In genomic region chr16:52467753-52468152, GRCh38 we compare ENCODE assay signal across 16 cellular contexts.
DNase-seq lines count a peak whose midpoint lies in the region; ATAC-seq and TF ChIP-seq lines count a peak whose summit lies in the region.
"Had no signal": no experiment of that assay in that cellular context is flagged by ENCODE, and none has a peak within 500 bp of the region (broad histone marks: within the 10 kb centered on the region; RNA-seq: fewer than 3 reads in every experiment).

No MANE protein-coding gene starts in this region.

- H4K5ac ChIP-seq in H9 (ENCODE audit: insufficient read length, low read depth, low read length): no peak overlapping the region

- H2BK5ac ChIP-seq in H9 (ENCODE audit: insufficient read length, low read length): no peak overlapping the region

- peaks cover 11 to 28% (median 18%) of the 10 kb centered on the region in 3 experiments for H3K36me3 Mint-ChIP-seq in H9 (ENCODE audit: insufficient read depth in 1 of 3, low read depth in 3 of 3)
- H3K36me3 Mint-ChIP-seq: CD4-positive, CD25-positive, alpha-beta regulatory T cell; CD8-positive, alpha-beta memory T cell; IgD-negative memory B cell had no signal

- H3K27me3 ChIP-seq in H9 (ENCODE audit: insufficient read depth, low read length) (no peaks in the 10 kb centered on the region), SJCRH30 (no peaks in the 10 kb centered on the region)
- H3K27me3 ChIP-seq: BE2C had no signal

- H3K27me3 Mint-ChIP-seq in H9 (ENCODE audit: low read depth): no peaks in the 10 kb centered on the region
- H3K27me3 Mint-ChIP-seq: CD4-positive, CD25-positive, alpha-beta regulatory T cell; CD8-positive, alpha-beta memory T cell; IgD-negative memory B cell had no signal

- H3T11ph ChIP-seq in H9 (ENCODE audit: low read length): no peak overlapping the region

- H4K91ac ChIP-seq in H9 (ENCODE audit: insufficient read length, low read depth, low read length): no peak overlapping the region

- no CpG with 5 or more reads among the region's 1 CpG for WGBS in H9 (ENCODE audit: extremely low coverage, insufficient read length, low lambda C conversion rate)

- peaks cover 3% of the 10 kb centered on the region for H3K79me1 ChIP-seq in H9 (ENCODE audit: insufficient read depth, low read depth, low read length, poor library complexity, severe bottlenecking)

- no peaks in the 10 kb centered on the region for H3K9me3 Mint-ChIP-seq in H9

- no peak overlapping the region for H2AFZ ChIP-seq in H9 (ENCODE audit: low read length)
- H2AFZ ChIP-seq: GM23248 had no signal

- no peaks in the 10 kb centered on the region for H4K20me1 ChIP-seq in H9 (ENCODE audit: control insufficient read depth, insufficient read depth, insufficient read length)

- no peak overlapping the region for H3K4me3 ChIP-seq in SJCRH30
- H3K4me3 ChIP-seq: GM23248 had no signal

- H3K27ac ChIP-seq in H9 (ENCODE audit: insufficient read length, low read depth, low read length) (no peak overlapping the region), SJCRH30 (peak overlapping the region; percentile 90)
- H3K27ac ChIP-seq: GM23248 had no signal

- H3K9ac ChIP-seq in H9 (ENCODE audit: extremely low read depth, insufficient read length, low read length): no peak overlapping the region
- H3K9ac ChIP-seq: GM23248 had no signal

- no peak overlapping the region for H3K4me2 ChIP-seq in H9 (ENCODE audit: insufficient read depth, insufficient read length, low read length)

- H3K4ac ChIP-seq in H9 (ENCODE audit: low read depth, low read length): no peak overlapping the region

- H3K4me1 ChIP-seq in H9 (ENCODE audit: insufficient read depth, low read length) (peaks cover 3% of the 10 kb centered on the region; the same call in 1 of the 2 replicates), SJCRH30 (peaks cover 56% of the 10 kb centered on the region)

- H3K79me2 ChIP-seq in H9 (ENCODE audit: insufficient read depth, low read length): no peaks in the 10 kb centered on the region; the same call in 1 of the 2 replicates

- no peak overlapping the region for H2BK120ac ChIP-seq in H9 (ENCODE audit: low read depth, low read length, poor library complexity, severe bottlenecking)

- H3K23me2 ChIP-seq in H9 (ENCODE audit: insufficient read length, low read depth, low read length, poor library complexity, severe bottlenecking): no peaks in the 10 kb centered on the region

- H3K36me3 ChIP-seq in SJCRH30: no peaks in the 10 kb centered on the region
- H3K36me3 ChIP-seq: BE2C had no signal

- no peak overlapping the region for H3K56ac ChIP-seq in H9 (ENCODE audit: insufficient read length, low read depth, low read length)

- TF ChIP-seq CTCF in H9 (conservative IDR thresholded peaks at IDR 0.05): no peak

- no peak overlapping the region for H3K14ac ChIP-seq in H9 (ENCODE audit: insufficient read depth, low read length)

- ATAC-seq in GM21737 (IDR thresholded peaks at IDR 0.05; ENCODE audit: unreplicated experiment) (no peak), left colon (no peak)

- no peak overlapping the region for H2BK20ac ChIP-seq in H9 (ENCODE audit: low read depth, low read length, poor library complexity, severe bottlenecking)

- H2BK12ac ChIP-seq in H9 (ENCODE audit: insufficient read length, low read depth, low read length): no peak overlapping the region

- no peaks in the 10 kb centered on the region for H3K9me3 ChIP-seq in H9 (ENCODE audit: control insufficient read depth, low read depth, low read length)
- no peaks in the 10 kb centered on the region for H3K9me3 ChIP-seq in SJCRH30 (replicated peaks)
- H3K9me3 ChIP-seq: BE2C had no signal

- peak; percentile 14 for DNase-seq in NCI-H748 (lab: John Stamatoyannopoulos, UW; ENCODE audit: unreplicated experiment)
- DNase-seq in NCI-H748 treated with DMSO at 0.1 percent for 48 hours (lab: John Stamatoyannopoulos, UW): no peak
- DNase-seq in H9: no peak
- DNase-seq in SJCRH30: no peak
- DNase-seq in left colon: no peak
- no peak for DNase-seq in SK-N-DZ (ENCODE audit: low spot score)
- DNase-seq: ACHN; BE2C; C1 segment of cervical spinal cord; CD4-positive, CD25-positive, alpha-beta regulatory T cell; CD8-positive, alpha-beta memory T cell; GM23248; HCEC 1CT; HFFc6 had no signal

- H2AK5ac ChIP-seq in H9 (ENCODE audit: insufficient read length, low read length): no peak overlapping the region

- no peak overlapping the region for H3K4me3 Mint-ChIP-seq in H9
- H3K4me3 Mint-ChIP-seq: CD4-positive, CD25-positive, alpha-beta regulatory T cell; CD8-positive, alpha-beta memory T cell; HFFc6; IgD-negative memory B cell had no signal

- H2BK15ac ChIP-seq in H9 (ENCODE audit: low read depth, low read length): no peak overlapping the region

- H3K23ac ChIP-seq in H9 (ENCODE audit: insufficient read length, low read depth, low read length): no peak overlapping the region

- intact Hi-C loops in left colon (cut with DNase I, micrococcal nuclease): no loop called here

- no peak overlapping the region for H4K8ac ChIP-seq in H9 (replicated peaks; ENCODE audit: insufficient read length, low read depth, low read length)

- peaks cover 48 to 55% of the 10 kb centered on the region in 2 experiments for H3K4me1 Mint-ChIP-seq in H9
- H3K4me1 Mint-ChIP-seq: CD4-positive, CD25-positive, alpha-beta regulatory T cell; CD8-positive, alpha-beta memory T cell; IgD-negative memory B cell had no signal

- peak overlapping the region; percentile 9 to 73 (median 40); a peak in 4 of 7 replicates for H3K27ac Mint-ChIP-seq in H9
- H3K27ac Mint-ChIP-seq: CD4-positive, CD25-positive, alpha-beta regulatory T cell; CD8-positive, alpha-beta memory T cell; HFFc6; IgD-negative memory B cell had no signal

- no peak overlapping the region for H3K18ac ChIP-seq in H9 (ENCODE audit: insufficient read length, low read depth, low read length)
